Comparison of ENCODE assay signal across 1 cellular context in the genomic region with DNA sequence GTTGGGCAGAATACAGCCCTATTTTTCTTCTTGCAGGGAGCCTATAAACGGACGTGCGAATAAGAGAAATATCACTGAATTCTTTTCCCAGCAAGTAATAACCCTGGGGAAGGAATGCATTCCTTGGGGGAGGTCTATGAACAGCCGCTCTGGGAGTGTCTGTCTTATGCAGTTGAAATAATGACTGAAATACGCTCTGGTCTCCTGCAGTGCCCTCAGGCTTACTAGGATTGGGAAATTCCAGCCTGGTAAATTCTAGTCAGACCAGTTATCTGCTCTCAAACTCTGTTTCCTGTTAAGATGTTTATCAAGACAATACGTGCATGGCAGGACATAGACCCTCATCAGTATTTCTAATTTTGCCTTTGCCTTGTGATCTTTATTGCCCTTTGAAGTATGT.
TF ChIP-seq lines count a peak whose summit lies in the region.

No MANE protein-coding gene starts in this region.

TF ChIP-seq in GM23338, 12 proteins besides CTCF, POLR2A, EP300 and RAD21 (continued from another document):
- TF ChIP-seq POLR2AphosphoS5 (IDR thresholded peaks at IDR 0.05; ENCODE audit: low read depth), result no peak
